2 cellular contexts compared by ENCODE assay signal in the genomic region with DNA sequence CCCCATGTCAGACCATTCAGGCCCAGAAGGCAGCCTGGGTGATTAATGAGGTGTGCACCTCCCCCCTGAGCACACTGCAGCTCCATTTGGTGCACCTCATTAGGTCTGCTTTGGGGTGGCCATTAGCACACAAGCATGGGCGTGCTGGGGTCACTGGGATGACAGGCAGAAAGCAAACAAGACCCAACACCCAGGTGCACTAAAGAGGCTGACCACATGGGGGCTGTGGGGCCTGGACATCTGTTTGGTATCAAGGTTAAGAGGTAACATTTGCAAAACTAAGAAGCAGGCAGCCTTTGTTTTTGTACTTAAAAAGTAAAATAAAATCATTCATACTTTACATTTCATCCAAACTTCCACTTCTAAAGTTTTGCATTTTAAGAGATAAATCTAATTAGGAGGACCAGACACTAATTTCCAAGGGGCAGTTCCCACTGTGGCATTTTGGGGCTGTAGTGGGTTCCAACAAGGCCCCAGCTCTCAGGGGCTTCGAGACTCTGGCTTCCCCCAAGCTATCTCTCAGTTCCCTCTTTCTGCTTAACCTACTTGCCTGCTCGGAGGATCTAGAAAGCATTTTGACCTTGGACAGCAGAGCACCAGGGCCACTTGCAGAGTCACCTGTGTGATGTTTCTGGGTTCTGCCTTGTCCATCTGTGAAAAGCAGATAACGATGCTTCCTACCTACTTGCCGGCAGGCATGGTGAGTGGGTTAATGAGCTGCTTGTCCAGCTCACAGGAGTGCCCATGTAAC.
TF ChIP-seq lines count a peak whose summit lies in the region.

No MANE protein-coding gene starts in this region.

TF ChIP-seq in HCT116, 20 proteins besides CTCF, POLR2A, EP300 and RAD21:
- TF ChIP-seq, protein P1, sequence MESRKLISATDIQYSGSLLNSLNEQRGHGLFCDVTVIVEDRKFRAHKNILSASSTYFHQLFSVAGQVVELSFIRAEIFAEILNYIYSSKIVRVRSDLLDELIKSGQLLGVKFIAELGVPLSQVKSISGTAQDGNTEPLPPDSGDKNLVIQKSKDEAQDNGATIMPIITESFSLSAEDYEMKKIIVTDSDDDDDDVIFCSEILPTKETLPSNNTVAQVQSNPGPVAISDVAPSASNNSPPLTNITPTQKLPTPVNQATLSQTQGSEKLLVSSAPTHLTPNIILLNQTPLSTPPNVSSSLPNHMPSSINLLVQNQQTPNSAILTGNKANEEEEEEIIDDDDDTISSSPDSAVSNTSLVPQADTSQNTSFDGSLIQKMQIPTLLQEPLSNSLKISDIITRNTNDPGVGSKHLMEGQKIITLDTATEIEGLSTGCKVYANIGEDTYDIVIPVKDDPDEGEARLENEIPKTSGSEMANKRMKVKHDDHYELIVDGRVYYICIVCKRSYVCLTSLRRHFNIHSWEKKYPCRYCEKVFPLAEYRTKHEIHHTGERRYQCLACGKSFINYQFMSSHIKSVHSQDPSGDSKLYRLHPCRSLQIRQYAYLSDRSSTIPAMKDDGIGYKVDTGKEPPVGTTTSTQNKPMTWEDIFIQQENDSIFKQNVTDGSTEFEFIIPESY (IDR thresholded peaks at IDR 0.05; ENCODE audit: extremely low read depth, insufficient replicate concordance, low read length): no peak
- TF ChIP-seq ELF1 (IDR thresholded peaks at IDR 0.05; ENCODE audit: borderline replicate concordance, low read depth) (no peak), EGR1 (IDR thresholded peaks at IDR 0.05; ENCODE audit: low read depth) (no peak), SIN3A (IDR thresholded peaks at IDR 0.05; ENCODE audit: low read depth) (no peak), TCF7L2 (IDR thresholded peaks at IDR 0.05; ENCODE audit: borderline replicate concordance, extremely low read depth, insufficient read depth, insufficient read length) (no peak), EZH2 (IDR thresholded peaks at IDR 0.05) (no peak), POLR2AphosphoS5 (IDR thresholded peaks at IDR 0.05; ENCODE audit: low read depth, low read length) (no peak), ZFX (IDR thresholded peaks at IDR 0.05) (no peak), JUND (IDR thresholded peaks at IDR 0.05) (no peak)
- TF ChIP-seq, protein P2, sequence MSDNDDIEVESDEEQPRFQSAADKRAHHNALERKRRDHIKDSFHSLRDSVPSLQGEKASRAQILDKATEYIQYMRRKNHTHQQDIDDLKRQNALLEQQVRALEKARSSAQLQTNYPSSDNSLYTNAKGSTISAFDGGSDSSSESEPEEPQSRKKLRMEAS (IDR thresholded peaks at IDR 0.05): no peak
- TF ChIP-seq, protein P3, sequence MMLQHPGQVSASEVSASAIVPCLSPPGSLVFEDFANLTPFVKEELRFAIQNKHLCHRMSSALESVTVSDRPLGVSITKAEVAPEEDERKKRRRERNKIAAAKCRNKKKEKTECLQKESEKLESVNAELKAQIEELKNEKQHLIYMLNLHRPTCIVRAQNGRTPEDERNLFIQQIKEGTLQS (IDR thresholded peaks at IDR 0.05): no peak

TF ChIP-seq in HepG2, 621 proteins besides CTCF, POLR2A, EP300 and RAD21:
- TF ChIP-seq, protein P4, sequence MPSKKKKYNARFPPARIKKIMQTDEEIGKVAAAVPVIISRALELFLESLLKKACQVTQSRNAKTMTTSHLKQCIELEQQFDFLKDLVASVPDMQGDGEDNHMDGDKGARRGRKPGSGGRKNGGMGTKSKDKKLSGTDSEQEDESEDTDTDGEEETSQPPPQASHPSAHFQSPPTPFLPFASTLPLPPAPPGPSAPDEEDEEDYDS (CRISPR knock-in tag; IDR thresholded peaks at IDR 0.05): no peak
- TF ChIP-seq STAG1 (CRISPR knock-in tag; IDR thresholded peaks at IDR 0.05) (peak; percentile 42; the same call in 1 of the 2 replicates), SMC3 (IDR thresholded peaks at IDR 0.05; ENCODE audit: low read length) (peak; percentile 14; the same call in 1 of the 2 replicates)
